In genomic region chr7:129799350-129799955, GRCh38 we compare ENCODE assay signal across 26 cellular contexts.
"Had no signal": no experiment of that assay in that cellular context is flagged by ENCODE, and none has a peak within 500 bp of the region (broad histone marks: within the 10 kb centered on the region; RNA-seq: fewer than 3 reads in every experiment).

No MANE protein-coding gene starts in this region.

- ATAC-seq: activated CD4-positive, alpha-beta T cell treated with anti-CD3 and anti-CD28 coated beads for 36 hours; activated T-cell treated with anti-CD3 and anti-CD28 coated beads, Interleukin-2, amount 50 U/mL, for 72 hours; gastroesophageal sphincter; left ventricle myocardium superior; natural killer cell treated with Interleukin-12 subunit alpha and Interleukin-12 subunit beta and Interleukin-15 and Interleukin-18, amount 100 ng/mL, for 72 hours; pancreas had no signal

- H3K27me3 Mint-ChIP-seq: activated B cell treated with CpG ODN at 0.5 μM for 24 hours; activated CD4-positive, alpha-beta T cell treated with anti-CD3 and anti-CD28 coated beads for 36 hours; activated naive CD8-positive, alpha-beta T cell treated with anti-CD3 and anti-CD28 coated beads, Interleukin-2, amount 10 ng/mL, durations not matched to agents 7 days and 5 days had no signal

- H3K4me3 ChIP-seq: gastroesophageal sphincter, pancreas, psoas muscle, right atrium auricular region, transverse colon, uterus had no signal

- H3K36me3 ChIP-seq: gastroesophageal sphincter, neutrophil, pancreas, right atrium auricular region, transverse colon, uterus had no signal

- H3K4me3 Mint-ChIP-seq: activated B cell treated with CpG ODN at 0.5 μM for 24 hours; activated CD4-positive, alpha-beta T cell treated with anti-CD3 and anti-CD28 coated beads for 36 hours; activated naive CD4-positive, alpha-beta T cell treated with anti-CD3 and anti-CD28 coated beads for 36 hours; activated naive CD8-positive, alpha-beta T cell treated with anti-CD3 and anti-CD28 coated beads, Interleukin-2, amount 10 ng/mL, durations not matched to agents 7 days and 5 days; activated T-cell treated with anti-CD3 and anti-CD28 coated beads, Interleukin-2, amount 50 U/mL, for 72 hours; natural killer cell treated with Interleukin-12 subunit alpha and Interleukin-12 subunit beta and Interleukin-15 and Interleukin-18, amount 100 ng/mL, for 72 hours had no signal

- H3K9me3 Mint-ChIP-seq: activated B cell treated with CpG ODN at 0.5 μM for 24 hours; activated naive CD4-positive, alpha-beta T cell treated with anti-CD3 and anti-CD28 coated beads for 36 hours; activated naive CD8-positive, alpha-beta T cell treated with anti-CD3 and anti-CD28 coated beads, Interleukin-2, amount 10 ng/mL, durations not matched to agents 7 days and 5 days; activated T-cell treated with anti-CD3 and anti-CD28 coated beads, Interleukin-2, amount 50 U/mL, for 72 hours; natural killer cell treated with Interleukin-12 subunit alpha and Interleukin-12 subunit beta and Interleukin-15 and Interleukin-18, amount 100 ng/mL, for 72 hours had no signal

- FAIRE-seq: pancreas had no signal

- H3K4me1 ChIP-seq: gastroesophageal sphincter, pancreas, right atrium auricular region, transverse colon, uterus had no signal

- H3K27ac Mint-ChIP-seq: activated B cell treated with CpG ODN at 0.5 μM for 24 hours; activated CD4-positive, alpha-beta T cell treated with anti-CD3 and anti-CD28 coated beads for 36 hours; activated naive CD4-positive, alpha-beta T cell treated with anti-CD3 and anti-CD28 coated beads for 36 hours; activated naive CD8-positive, alpha-beta T cell treated with anti-CD3 and anti-CD28 coated beads, Interleukin-2, amount 10 ng/mL, durations not matched to agents 7 days and 5 days; activated T-cell treated with anti-CD3 and anti-CD28 coated beads, Interleukin-2, amount 50 U/mL, for 72 hours; natural killer cell treated with Interleukin-12 subunit alpha and Interleukin-12 subunit beta and Interleukin-15 and Interleukin-18, amount 100 ng/mL, for 72 hours had no signal

- H3K27me3 ChIP-seq: pancreas, right atrium auricular region, uterus had no signal

- H3K36me3 Mint-ChIP-seq: activated naive CD8-positive, alpha-beta T cell treated with anti-CD3 and anti-CD28 coated beads, Interleukin-2, amount 10 ng/mL, durations not matched to agents 7 days and 5 days; natural killer cell treated with Interleukin-12 subunit alpha and Interleukin-12 subunit beta and Interleukin-15 and Interleukin-18, amount 100 ng/mL, for 72 hours had no signal

- DNase-seq: activated B cell treated with CpG ODN at 0.5 μM for 24 hours; activated CD4-positive, alpha-beta T cell treated with anti-CD3 and anti-CD28 coated beads for 36 hours; activated CD4-positive, alpha-beta T cell treated with anti-CD3 and anti-CD28 coated beads, Interleukin-2, amount 50 U/mL, for 4 hours; activated effector memory CD4-positive, alpha-beta T cell treated with Interleukin-2 at 50 U/mL for 16 hours; activated naive CD4-positive, alpha-beta T cell treated with anti-CD3 and anti-CD28 coated beads for 36 hours; activated naive CD8-positive, alpha-beta T cell treated with anti-CD3 and anti-CD28 coated beads, Interleukin-2, amount 10 ng/mL, durations not matched to agents 7 days and 5 days; activated T-cell treated with anti-CD3 and anti-CD28 coated beads, Interleukin-2, amount 50 U/mL, for 72 hours; amniotic stem cell; cerebellar nuclear complex; cortex of kidney; head of caudate nucleus; hypothalamus; left ventricle myocardium superior; mammary epithelial cell; midbrain; psoas muscle; stimulated activated CD4-positive, alpha-beta T cell treated with anti-CD3 and anti-CD28 coated beads, Interleukin-4, amount 100 ng/mL, for 24 hours; T-helper 9 cell; transverse colon; uterus had no signal

- H3K27ac ChIP-seq: epithelial cell of prostate, gastroesophageal sphincter, neutrophil, pancreas, psoas muscle, right atrium auricular region, transverse colon, uterus had no signal

- H3K4me1 Mint-ChIP-seq: activated B cell treated with CpG ODN at 0.5 μM for 24 hours; activated CD4-positive, alpha-beta T cell treated with anti-CD3 and anti-CD28 coated beads for 36 hours; activated naive CD8-positive, alpha-beta T cell treated with anti-CD3 and anti-CD28 coated beads, Interleukin-2, amount 10 ng/mL, durations not matched to agents 7 days and 5 days had no signal

- H3K9me3 ChIP-seq: gastroesophageal sphincter, neutrophil, pancreas, psoas muscle, right atrium auricular region, transverse colon, uterus had no signal
